9 cellular contexts compared by ENCODE assay signal in genomic region chr14:87992349-87992719, GRCh38. TPM values are rescaled to one million over a fixed set of nuclear protein-coding genes. Genes with fewer than 3 reads are reported as not detected.
DNase-seq lines count a peak whose midpoint lies in the region; ATAC-seq and TF ChIP-seq lines count a peak whose summit lies in the region.
"Had no signal": no experiment of that assay in that cellular context is flagged by ENCODE, and none has a peak within 500 bp of the region (broad histone marks: within the 10 kb centered on the region; RNA-seq: fewer than 3 reads in every experiment).

No MANE protein-coding gene starts in this region.

- peak overlapping the region; percentile 73 for H3K4me3 Mint-ChIP-seq in Calu3 (ENCODE audit: low read depth, unreplicated experiment)
- H3K4me3 Mint-ChIP-seq in activated naive CD8-positive, alpha-beta T cell treated with anti-CD3 and anti-CD28 coated beads for 36 hours = peak overlapping the region; percentile 93

- peaks cover 17% of the 10 kb centered on the region for H3K36me3 Mint-ChIP-seq in Calu3 (ENCODE audit: insufficient read depth, unreplicated experiment)
- peaks cover 5% of the 10 kb centered on the region for H3K36me3 Mint-ChIP-seq in activated naive CD8-positive, alpha-beta T cell treated with anti-CD3 and anti-CD28 coated beads for 36 hours

- DNase-seq in Calu3 = no peak
- DNase-seq in activated naive CD8-positive, alpha-beta T cell treated with anti-CD3 and anti-CD28 coated beads for 36 hours = no peak
- peak; percentile 40 for DNase-seq in hepatic stellate cell (ENCODE audit: low spot score)
- no peak for DNase-seq in GM03348 (ENCODE audit: low spot score)
- DNase-seq in RWPE1 (ENCODE audit: low spot score) = no peak
- DNase-seq in AML-193 (lab: John Stamatoyannopoulos, UW) = no peak

- H3K4me1 Mint-ChIP-seq in Calu3 (ENCODE audit: low read depth, unreplicated experiment) = peaks cover 33% of the 10 kb centered on the region
- H3K4me1 Mint-ChIP-seq in activated naive CD8-positive, alpha-beta T cell treated with anti-CD3 and anti-CD28 coated beads for 36 hours = peaks cover 58% of the 10 kb centered on the region

- H3K27ac ChIP-seq in skin epidermis = peak overlapping the region; percentile 84 to 97 (median 94)
- no peak overlapping the region for H3K27ac ChIP-seq in RWPE1

- BruUV-seq in Calu3 (replicated peaks; lab: Mats Ljungman, UMichigan) = TSS peak; percentile 62

- H3K27me3 Mint-ChIP-seq in Calu3 (ENCODE audit: unreplicated experiment) = no peaks in the 10 kb centered on the region
- H3K27me3 Mint-ChIP-seq in activated naive CD8-positive, alpha-beta T cell treated with anti-CD3 and anti-CD28 coated beads for 36 hours = no peaks in the 10 kb centered on the region

- intact Hi-C loops in Calu3 (cut with micrococcal nuclease; ENCODE audit: unreplicated experiment) = no loop called here

- peak overlapping the region; percentile 54 to 84 (median 63) for H3K4me3 ChIP-seq in skin epidermis

- CTCF ChIA-PET in Calu3 (lab: Charles Lee) (interaction anchor here (0.6 kb wide), 1 partner anchor 1773 kb away, joined by 6 read pairs; no protein-coding TSS in a partner anchor), RWPE1 (lab: Yijun Ruan, JAX) (interaction anchor here (0.8 kb wide), 1 partner anchor 23 kb away, joined by 6 read pairs; no protein-coding TSS in a partner anchor)

- peak; percentile 0 for ATAC-seq in HG02588 (IDR thresholded peaks at IDR 0.05; ENCODE audit: unreplicated experiment)

- TF ChIP-seq CTCF in Calu3 (IDR thresholded peaks at IDR 0.05; ENCODE audit: unreplicated experiment) = no peak
- TF ChIP-seq CTCF in RWPE1 (conservative IDR thresholded peaks at IDR 0.05; ENCODE audit: low read depth) = no peak

- H3K9me3 Mint-ChIP-seq in Calu3 (ENCODE audit: low read depth, unreplicated experiment) = no peaks in the 10 kb centered on the region
- peaks cover 2% of the 10 kb centered on the region for H3K9me3 Mint-ChIP-seq in activated naive CD8-positive, alpha-beta T cell treated with anti-CD3 and anti-CD28 coated beads for 36 hours

- POLR2A ChIA-PET in RWPE1 (lab: Yijun Ruan, JAX; ENCODE audit: low non-redundant PET) = no interaction called here

- H3K27ac Mint-ChIP-seq in Calu3 (ENCODE audit: unreplicated experiment) = peak overlapping the region; percentile 61
- peak overlapping the region; percentile 90 for H3K27ac Mint-ChIP-seq in activated naive CD8-positive, alpha-beta T cell treated with anti-CD3 and anti-CD28 coated beads for 36 hours

RNA-seq across cellular contexts. Expression of gene GALC, which starts 0.6 kb away (rescaled TPM):
- total RNA-seq in Calu3 (2022) = 18.8 and 19.3 TPM in 2 replicates
- 10 to 100 TPM in 1 of 2 experiments, 1 to 10 TPM in 1; 8.6 to 11.6 TPM for total RNA-seq in activated naive CD8-positive, alpha-beta T cell treated with anti-CD3 and anti-CD28 coated beads for 36 hours

RNA-seq across cellular contexts. Expression of gene GPR65, which starts 12.6 kb away (rescaled TPM):
- 0.09 and 0.12 TPM in 2 replicates for total RNA-seq in Calu3 (2022)
- 10 to 100 TPM; 17.3 to 17.5 TPM for total RNA-seq in activated naive CD8-positive, alpha-beta T cell treated with anti-CD3 and anti-CD28 coated beads for 36 hours
- total RNA-seq: LHCN-M2 had no signal

Comparison
In these comparisons a context has a peak if more than half of its experiments do, and no peak if none do; other contexts are left out.
1. RNA of gene GPR65, which starts 12.6 kb away (total RNA-seq): 17.3 to 17.5 TPM in activated naive CD8-positive, alpha-beta T cell treated with anti-CD3 and anti-CD28 coated beads for 36 hours; 0.09 to 0.12 TPM in Calu3; every median in the first group is over 10 times any median in the second.